21 cellular contexts compared by ENCODE assay signal in genomic region chr13:41742917-41743552, GRCh38.
A peak's percentile ranks its signal among the peaks of the same experiment; 100 is the strongest.
DNase-seq lines count a peak whose midpoint lies in the region; ATAC-seq, FAIRE-seq and TF ChIP-seq lines count a peak whose summit lies in the region.
"Had no signal": no experiment of that assay in that cellular context is flagged by ENCODE, and none has a peak within 500 bp of the region (broad histone marks: within the 10 kb centered on the region; RNA-seq: fewer than 3 reads in every experiment).

No MANE protein-coding gene starts in this region.

- no peak overlapping the region for H2AFZ ChIP-seq in keratinocyte (ENCODE audit: control insufficient read depth, low read length)

- no peaks in the 10 kb centered on the region for H3K9me1 ChIP-seq in keratinocyte (ENCODE audit: control insufficient read depth, extremely low read depth, insufficient read depth, low read length)

- H3K4me2 ChIP-seq in keratinocyte (ENCODE audit: control insufficient read depth, extremely low read depth, insufficient read depth, low read depth, low read length): no peak overlapping the region

- H3K9ac ChIP-seq in keratinocyte (ENCODE audit: control insufficient read depth, extremely low read depth, insufficient read depth, low read length): no peak overlapping the region

- peak; percentile 52 for FAIRE-seq in keratinocyte (lab: Jason Lieb, UNC)
- FAIRE-seq: G401.6, GM18507, H1 had no signal

- H3K36me3 ChIP-seq in heart left ventricle (peaks cover 0 to 4% (median 0%) of the 10 kb centered on the region in 9 donors), keratinocyte (ENCODE audit: control insufficient read depth in 2 of 2, extremely low read depth in 1 of 2, insufficient read depth in 2 of 2, low read length in 2 of 2) (no peaks in the 10 kb centered on the region)

- H3K27ac ChIP-seq in heart left ventricle (peak overlapping the region in 3 of 12 donors; percentile 18 to 44 (median 43)), keratinocyte (ENCODE audit: control insufficient read depth, insufficient read depth, low read length) (no peak overlapping the region)
- H3K27ac ChIP-seq: C4-2B had no signal

- H3K9me3 ChIP-seq in heart left ventricle (no peaks in the 10 kb centered on the region), keratinocyte (ENCODE audit: control insufficient read depth, low read depth, low read length) (no peaks in the 10 kb centered on the region)

- intact Hi-C loops in Right ventricle myocardium superior (cut with DNase I): no loop called here
- intact Hi-C loops in cardiac septum (cut with DNase I): no loop called here
- intact Hi-C loops in heart left ventricle (cut with DNase I): no loop called here
- intact Hi-C loops in posterior cingulate gyrus (cut with DNase I): no loop called here

- WGBS in heart left ventricle, 4 donors: 56 to 59% (median 57%) methylated on average over 4 of the region's 4 CpGs

- peaks cover 0 to 26% (median 8%) of the 10 kb centered on the region in 12 donors for H3K4me1 ChIP-seq in heart left ventricle
- no peaks in the 10 kb centered on the region for H3K4me1 ChIP-seq in keratinocyte (ENCODE audit: control insufficient read depth, extremely low read depth, insufficient read depth, low read length)

- TF ChIP-seq CTCF in heart left ventricle (IDR thresholded peaks at IDR 0.05) (no peak), keratinocyte (optimal IDR thresholded peaks at IDR 0.05 in 1 of 3, IDR thresholded peaks at IDR 0.05 in 1 of 3, conservative IDR thresholded peaks at IDR 0.05 in 1 of 3; ENCODE audit: extremely low read depth in 1 of 3, insufficient read depth in 2 of 3, low read length in 3 of 3) (no peak)

- no peak overlapping the region for H3K4me3 ChIP-seq in heart left ventricle
- no peak overlapping the region for H3K4me3 ChIP-seq in keratinocyte (ENCODE audit: control insufficient read depth in 2 of 3, extremely low read depth in 1 of 3, insufficient read depth in 2 of 3, low read depth in 1 of 3, low read length in 3 of 3)

- DNase-seq in Right ventricle myocardium superior (no peak), cardiac septum (ENCODE audit: low spot score) (no peak), heart left ventricle (no peak), keratinocyte (ENCODE audit: low read depth, low spot score) (no peak), renal cortical epithelial cell (ENCODE audit: low read depth) (peak; percentile 17), GOT3 (lab: John Stamatoyannopoulos, UW) (no peak), posterior cingulate gyrus (no peak)
- DNase-seq: Calu3; CD8-positive, alpha-beta memory T cell; NCI-H1105; NCI-H2029 treated with DMSO at 0.1 percent for 48 hours; NCI-H345; NCI-H524 treated with DMSO at 0.1 percent for 48 hours; NCI-H82; SIG-M5 had no signal

- peak; percentile 82 for ATAC-seq in Right ventricle myocardium superior (ENCODE audit: poor library complexity)
- ATAC-seq in heart left ventricle: peak in 3 of 4 donors; percentile 41 to 71 (median 64)
- ATAC-seq in GM21360 (IDR thresholded peaks at IDR 0.05; ENCODE audit: unreplicated experiment): no peak
- ATAC-seq: HCT116 had no signal

- H3K79me2 ChIP-seq in keratinocyte (ENCODE audit: control insufficient read depth, insufficient read depth, low read length): no peaks in the 10 kb centered on the region

- H3K27me3 ChIP-seq in heart left ventricle (no peaks in the 10 kb centered on the region), keratinocyte (ENCODE audit: control insufficient read depth, extremely low read depth, insufficient read depth, low read length) (no peaks in the 10 kb centered on the region)

- TF ChIP-seq POLR2A in heart left ventricle (IDR thresholded peaks at IDR 0.05): no peak

- no peaks in the 10 kb centered on the region for H4K20me1 ChIP-seq in keratinocyte (ENCODE audit: control insufficient read depth, extremely low read depth, insufficient read depth, low read length)

- dilution Hi-C loops in keratinocyte (cut with MboI; ENCODE audit: extremely low pct_ligation_motif_present, low sequenced_read_pairs): no loop called here
